ENCODE assay signal across 8 cellular contexts in genomic region chr1:160997323-160998038, GRCh38. TPM values are rescaled to one million over a fixed set of nuclear protein-coding genes. Genes with fewer than 3 reads are reported as not detected.
DNase-seq lines count a peak whose midpoint lies in the region; ATAC-seq lines count a peak whose summit lies in the region.

No MANE protein-coding gene starts in this region.

- peak; percentile 55 for ATAC-seq in stimulated activated naive CD8-positive, alpha-beta T cell treated with anti-CD3 and anti-CD28 coated beads, Interleukin-15, Interleukin-2, amounts not matched to agents 100 U/mL and 50 U/mL, for 24 hours

- no peak overlapping the region for H4K91ac ChIP-seq in mesenchymal stem cell (ENCODE audit: low read length)

- H3K9me3 ChIP-seq in mesenchymal stem cell (ENCODE audit: control insufficient read depth, low read length): no peaks in the 10 kb centered on the region

- H2AFZ ChIP-seq in mesenchymal stem cell (ENCODE audit: low read depth, low read length): no peak overlapping the region

- H2AK5ac ChIP-seq in mesenchymal stem cell (ENCODE audit: low read length, severe bottlenecking): no peak overlapping the region

- H2BK120ac ChIP-seq in mesenchymal stem cell (ENCODE audit: low read depth, low read length): no peak overlapping the region

- H3K4me3 ChIP-seq in mesenchymal stem cell (ENCODE audit: insufficient read depth in 1 of 2, low read depth in 1 of 2, low read length in 2 of 2): no peak overlapping the region

- H3K4ac ChIP-seq in mesenchymal stem cell (ENCODE audit: low read depth in 1 of 2, low read length in 2 of 2): no peak overlapping the region

- H4K8ac ChIP-seq in mesenchymal stem cell (ENCODE audit: low read length): peak overlapping the region; percentile 74

- H3K27ac ChIP-seq in mesenchymal stem cell (ENCODE audit: low read length, poor library complexity, severe bottlenecking): no peak overlapping the region

- no peak overlapping the region for H3K4me2 ChIP-seq in mesenchymal stem cell (ENCODE audit: low read length, poor library complexity, severe bottlenecking)

- no peak overlapping the region for H2BK5ac ChIP-seq in mesenchymal stem cell (ENCODE audit: low read depth, low read length, poor library complexity, severe bottlenecking)

- peaks cover 0 to 5% of the 10 kb centered on the region in 2 experiments for H3K27me3 ChIP-seq in mesenchymal stem cell (ENCODE audit: control insufficient read depth in 1 of 2, insufficient read depth in 1 of 2, low read length in 2 of 2)

- H3K9ac ChIP-seq in mesenchymal stem cell (ENCODE audit: low read length): no peak overlapping the region

- DNase-seq in NCI-H510A treated with DMSO at 0.1 percent for 48 hours (lab: John Stamatoyannopoulos, UW): peak; percentile 20
- DNase-seq in NCI-H510A (lab: John Stamatoyannopoulos, UW): no peak
- DNase-seq in NAMALWA (ENCODE audit: low spot score): peak; percentile 79
- peak; percentile 48 for DNase-seq in activated CD4-positive, alpha-beta T cell treated with anti-CD3 and anti-CD28 coated beads, Interleukin-2, amount 50 U/mL, for 1 hour
- peak; percentile 7 for DNase-seq in effector CD8-positive, alpha-beta T cell (lab: John Stamatoyannopoulos, UW)
- peak; percentile 74 for DNase-seq in mesenchymal stem cell
- peak; percentile 51 for DNase-seq in stimulated activated naive CD8-positive, alpha-beta T cell treated with anti-CD3 and anti-CD28 coated beads, Interleukin-15, Interleukin-2, amounts not matched to agents 100 U/mL and 50 U/mL, for 24 hours
- no peak for DNase-seq in NCI-H128 (lab: John Stamatoyannopoulos, UW; ENCODE audit: unreplicated experiment)

- 90% methylated on average over 1 of the region's 1 CpG for WGBS in mesenchymal stem cell

- no peak overlapping the region for H2BK12ac ChIP-seq in mesenchymal stem cell (ENCODE audit: low read length in 2 of 2)

- H3K14ac ChIP-seq in mesenchymal stem cell (ENCODE audit: low read length in 2 of 2): no peak overlapping the region

- H3K4me1 ChIP-seq in mesenchymal stem cell (ENCODE audit: control insufficient read depth, insufficient read depth, low read depth, low read length): peaks cover 2% of the 10 kb centered on the region

- H3K18ac ChIP-seq in mesenchymal stem cell (ENCODE audit: low read depth in 1 of 2, low read length in 2 of 2): no peak overlapping the region

- no peak overlapping the region for H2BK15ac ChIP-seq in mesenchymal stem cell (ENCODE audit: low read depth, poor library complexity, severe bottlenecking)

- peaks cover 0 to 27% of the 10 kb centered on the region in 2 experiments for H3K36me3 ChIP-seq in mesenchymal stem cell (ENCODE audit: control insufficient read depth in 1 of 2, insufficient read depth in 2 of 2, low read depth in 1 of 2, low read length in 2 of 2)

- H3K79me1 ChIP-seq in mesenchymal stem cell (replicated peaks; ENCODE audit: low read length, poor library complexity, severe bottlenecking): no peaks in the 10 kb centered on the region

- no peak overlapping the region for H3K23ac ChIP-seq in mesenchymal stem cell (ENCODE audit: low read length in 2 of 2)

RNA-seq across cellular contexts. Expression of gene F11R, which starts 23.5 kb away (rescaled TPM):
- 4.0 TPM for polyA plus RNA-seq in mesenchymal stem cell (2013, experiment 1 of 2)
- 4.8 TPM for polyA plus RNA-seq in mesenchymal stem cell (2013, experiment 2 of 2)

RNA-seq across cellular contexts. Expression of gene TSTD1, which starts 41.3 kb away (rescaled TPM):
- polyA plus RNA-seq in mesenchymal stem cell (2013, experiment 1 of 2): 0.57 TPM
- 0.51 TPM for polyA plus RNA-seq in mesenchymal stem cell (2013, experiment 2 of 2)

RNA-seq across cellular contexts. Expression of gene ITLN2, which starts 42.9 kb away (rescaled TPM):
- polyA plus RNA-seq in mesenchymal stem cell (2013, experiment 1 of 2): not detected
- polyA plus RNA-seq in mesenchymal stem cell (2013, experiment 2 of 2): not detected

RNA-seq across cellular contexts. Expression of gene USF1, which starts 48.3 kb away (rescaled TPM):
- polyA plus RNA-seq in mesenchymal stem cell (2013, experiment 1 of 2): 22.4 TPM
- polyA plus RNA-seq in mesenchymal stem cell (2013, experiment 2 of 2): 21.8 TPM

Comparison
In these comparisons a context has a peak if more than half of its experiments do, and no peak if none do; other contexts are left out.
1. DNase-seq: peak in NCI-H510A treated with DMSO at 0.1 percent for 48 hours (single experiment), NAMALWA (single experiment), activated CD4-positive, alpha-beta T cell treated with anti-CD3 and anti-CD28 coated beads, Interleukin-2, amount 50 U/mL, for 1 hour (single experiment), effector CD8-positive, alpha-beta T cell (single experiment), mesenchymal stem cell (single experiment) and stimulated activated naive CD8-positive, alpha-beta T cell treated with anti-CD3 and anti-CD28 coated beads, Interleukin-15, Interleukin-2, amounts not matched to agents 100 U/mL and 50 U/mL, for 24 hours (single experiment); none in NCI-H510A (single experiment) and NCI-H128 (single experiment).